ENCODE assay signal across 8 cellular contexts in the genomic region with DNA sequence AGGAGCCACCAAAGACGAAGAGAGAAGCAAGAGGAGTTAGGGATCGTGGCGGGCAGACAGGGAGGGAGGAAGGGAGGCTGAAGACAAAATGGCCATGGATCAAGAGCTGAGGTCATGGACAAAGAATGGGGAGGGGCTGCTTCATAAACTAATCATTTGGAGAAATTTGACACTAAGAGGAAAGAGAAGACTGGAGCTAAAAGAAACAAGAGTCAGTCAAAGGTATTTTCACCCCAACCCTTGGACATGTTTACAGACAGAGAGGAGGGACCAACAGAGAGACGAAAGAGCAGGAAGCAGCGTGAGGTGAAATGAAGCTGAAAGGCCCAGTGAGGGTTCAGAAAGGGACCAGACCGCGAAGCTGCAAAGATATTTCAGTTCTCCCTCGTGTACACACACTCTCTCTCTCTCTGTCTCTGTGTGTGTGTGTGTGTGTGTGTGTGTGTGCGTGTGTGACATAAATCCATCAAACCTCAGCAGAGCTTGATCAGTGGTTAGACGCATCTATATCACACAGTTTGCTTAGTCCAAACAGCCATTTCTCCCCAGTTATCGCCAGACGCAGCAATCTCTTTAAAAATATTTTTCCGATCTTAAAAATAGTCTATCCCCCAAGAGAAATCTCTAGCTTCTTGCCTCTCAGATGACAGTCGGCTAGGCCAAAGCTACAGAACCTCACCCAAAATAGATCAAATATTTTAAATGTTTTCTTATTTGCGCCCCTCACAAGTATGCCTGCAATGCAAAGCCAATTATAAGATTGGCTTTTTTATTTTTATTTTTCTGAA. TPM values are rescaled to one million over a fixed set of nuclear protein-coding genes. Genes with fewer than 3 reads are reported as not detected.
DNase-seq lines count a peak whose midpoint lies in the region; ATAC-seq and TF ChIP-seq lines count a peak whose summit lies in the region.

No MANE protein-coding gene starts in this region.

- intact Hi-C loops in activated CD4-positive, alpha-beta T cell treated with anti-CD3 and anti-CD28 coated beads for 36 hours (cut with DNase I, micrococcal nuclease), result no loop called here

- WGBS in tibial nerve, 2 donors, result 25 to 35% methylated on average over 15 of the region's 15 CpGs

- peaks cover 0 to 22% (median 6%) of the 10 kb centered on the region in 4 donors for H3K4me1 ChIP-seq in tibial nerve

- H3K27me3 Mint-ChIP-seq in activated CD4-positive, alpha-beta T cell treated with anti-CD3 and anti-CD28 coated beads for 36 hours, result no peaks in the 10 kb centered on the region

- no peak overlapping the region for H3K4me3 Mint-ChIP-seq in activated CD4-positive, alpha-beta T cell treated with anti-CD3 and anti-CD28 coated beads for 36 hours

- DNase-seq in fibroblast of the aortic adventitia (ENCODE audit: low read depth) (peak; percentile 83), tibial nerve (ENCODE audit: low spot score in 2 of 2) (peak in 1 of 2 donors; percentile 40), AML-193 (lab: John Stamatoyannopoulos, UW) (no peak), NCI-H2029 treated with DMSO at 0.1 percent for 48 hours (lab: John Stamatoyannopoulos, UW) (no peak)
- no peak for DNase-seq in activated CD4-positive, CD25-positive, alpha-beta regulatory T cell treated with anti-CD3 and anti-CD28 coated beads, Interleukin-2, amount 50 U/mL, for 72 hours
- no peak for DNase-seq in activated CD4-positive, alpha-beta T cell treated with anti-CD3 and anti-CD28 coated beads for 36 hours

- peaks cover 4% of the 10 kb centered on the region for H3K36me3 Mint-ChIP-seq in activated CD4-positive, alpha-beta T cell treated with anti-CD3 and anti-CD28 coated beads for 36 hours (ENCODE audit: low read depth)

- TF ChIP-seq CTCF in fibroblast of the aortic adventitia (IDR thresholded peaks at IDR 0.05; ENCODE audit: insufficient read depth, low read length) (no peak), tibial nerve (IDR thresholded peaks at IDR 0.05) (no peak)

- POLR2A ChIA-PET in activated CD4-positive, alpha-beta T cell treated with anti-CD3 and anti-CD28 coated beads for 36 hours (lab: Charles Lee), result no interaction called here

- H3K36me3 ChIP-seq in tibial nerve, result no peaks in the 10 kb centered on the region

- peak; percentile 83 for ATAC-seq in GM19452 (IDR thresholded peaks at IDR 0.05; ENCODE audit: unreplicated experiment)
- peak; percentile 89 for ATAC-seq in HG03342 (IDR thresholded peaks at IDR 0.05; ENCODE audit: unreplicated experiment)
- ATAC-seq in activated CD4-positive, alpha-beta T cell treated with anti-CD3 and anti-CD28 coated beads for 36 hours, result no peak

- peak overlapping the region; percentile 53 to 83 (median 74) for H3K27ac ChIP-seq in tibial nerve

- no peaks in the 10 kb centered on the region for H3K4me1 Mint-ChIP-seq in activated CD4-positive, alpha-beta T cell treated with anti-CD3 and anti-CD28 coated beads for 36 hours

- H3K27ac Mint-ChIP-seq in activated CD4-positive, alpha-beta T cell treated with anti-CD3 and anti-CD28 coated beads for 36 hours, result no peak overlapping the region

- CTCF ChIA-PET in activated CD4-positive, alpha-beta T cell treated with anti-CD3 and anti-CD28 coated beads for 36 hours (lab: Charles Lee), result interaction anchor here (0.6 to 1.5 kb wide), 3 partner anchors 9 to 188 kb away, joined by 3 to 4 read pairs (median 3); no protein-coding TSS in a partner anchor

- H3K9me3 Mint-ChIP-seq in activated CD4-positive, alpha-beta T cell treated with anti-CD3 and anti-CD28 coated beads for 36 hours (ENCODE audit: low read depth), result no peaks in the 10 kb centered on the region

- TF ChIP-seq POLR2A in tibial nerve (IDR thresholded peaks at IDR 0.05), result peak in 1 of 2 donors; percentile 24

- no peaks in the 10 kb centered on the region for H3K27me3 ChIP-seq in tibial nerve

- no peak overlapping the region for H3K4me3 ChIP-seq in fibroblast of the aortic adventitia (ENCODE audit: low read depth, low read length)
- H3K4me3 ChIP-seq in tibial nerve, result no peak overlapping the region

- H3K9me3 ChIP-seq in tibial nerve, result no peaks in the 10 kb centered on the region

- peak in 1 of 2 donors; percentile 24 for TF ChIP-seq EP300 in tibial nerve (IDR thresholded peaks at IDR 0.05)

RNA-seq across cellular contexts. Expression of a gene that starts 12.5 kb away (rescaled TPM):
- total RNA-seq in fibroblast of the aortic adventitia (ENCODE audit: low replicate concordance), result 201 and 686 TPM in 2 replicates
- 100 to 1,000 TPM; 320 to 870 (median 433) TPM for total RNA-seq in tibial nerve
- total RNA-seq in activated CD4-positive, alpha-beta T cell treated with anti-CD3 and anti-CD28 coated beads for 36 hours, result 1 to 10 TPM; 8.5 to 8.7 TPM

Comparison
In these comparisons a context has a peak if more than half of its experiments do, and no peak if none do; other contexts are left out.
1. RNA of a gene that starts 12.5 kb away (total RNA-seq): 320 to 870 TPM in tibial nerve and 201 to 686 TPM in fibroblast of the aortic adventitia; 8.5 to 8.7 TPM in activated CD4-positive, alpha-beta T cell treated with anti-CD3 and anti-CD28 coated beads for 36 hours; every median in the first group is over 10 times any median in the second.